Comparison of ENCODE assay signal across 1 cellular context in genomic region chr19:41588497-41589209, GRCh38.
TF ChIP-seq lines count a peak whose summit lies in the region.

No MANE protein-coding gene starts in this region.

TF ChIP-seq in HepG2, 621 proteins besides CTCF, POLR2A, EP300 and RAD21 (continued from another document and continues in another):
- TF ChIP-seq GABPA (IDR thresholded peaks at IDR 0.05; ENCODE audit: low read depth, low read length) (no peak), GABPA (CRISPR knock-in tag; IDR thresholded peaks at IDR 0.05; ENCODE audit: low read depth) (no peak), SAP130 (CRISPR knock-in tag; IDR thresholded peaks at IDR 0.05; ENCODE audit: low read depth) (no peak), CCAR2 (optimal IDR thresholded peaks at IDR 0.05; ENCODE audit: low read depth, low read length) (no peak), RCOR2 (CRISPR knock-in tag; IDR thresholded peaks at IDR 0.05) (no peak), ZBTB49 (CRISPR knock-in tag; IDR thresholded peaks at IDR 0.05; ENCODE audit: borderline replicate concordance) (no peak), ZNF232 (CRISPR knock-in tag; IDR thresholded peaks at IDR 0.05; ENCODE audit: borderline replicate concordance) (peak; percentile 26; the same call in 1 of the 2 replicates), KAT7 (CRISPR knock-in tag; IDR thresholded peaks at IDR 0.05; ENCODE audit: borderline replicate concordance) (no peak), IRF1 (CRISPR knock-in tag; IDR thresholded peaks at IDR 0.05; ENCODE audit: low read depth) (no peak), STAT6 (CRISPR knock-in tag; IDR thresholded peaks at IDR 0.05; ENCODE audit: borderline replicate concordance) (no peak), NCOA2 (CRISPR knock-in tag; IDR thresholded peaks at IDR 0.05) (0 out of 2 replicates have a peak, but pooled peaks have one; percentile 34), ZNF629 (CRISPR knock-in tag; conservative IDR thresholded peaks at IDR 0.05) (no peak), ZNF296 (CRISPR knock-in tag; conservative IDR thresholded peaks at IDR 0.05) (no peak), RARA (CRISPR knock-in tag; IDR thresholded peaks at IDR 0.05) (peak; percentile 36; the same call in 1 of the 2 replicates), ZNF883 (CRISPR knock-in tag; IDR thresholded peaks at IDR 0.05; ENCODE audit: not compliant biosample characterization) (no peak), RFX1 (IDR thresholded peaks at IDR 0.05) (no peak), ZNF503 (CRISPR knock-in tag; IDR thresholded peaks at IDR 0.05) (no peak), ELF1 (CRISPR knock-in tag; IDR thresholded peaks at IDR 0.05) (no peak), NRL (CRISPR knock-in tag; IDR thresholded peaks at IDR 0.05; ENCODE audit: borderline replicate concordance) (no peak), ZNF329 (CRISPR knock-in tag; IDR thresholded peaks at IDR 0.05; ENCODE audit: low read depth) (no peak), ZBTB8A (CRISPR knock-in tag; IDR thresholded peaks at IDR 0.05; ENCODE audit: borderline replicate concordance, low read depth) (no peak), HOMEZ (CRISPR knock-in tag; IDR thresholded peaks at IDR 0.05; ENCODE audit: low read depth) (no peak), MNT (IDR thresholded peaks at IDR 0.05) (no peak), MXI1 (IDR thresholded peaks at IDR 0.05; ENCODE audit: borderline replicate concordance, low read depth, low read length) (no peak), DMAP1 (CRISPR knock-in tag; IDR thresholded peaks at IDR 0.05) (no peak), GLI4 (CRISPR knock-in tag; IDR thresholded peaks at IDR 0.05; ENCODE audit: borderline replicate concordance) (no peak), FOXA1 (IDR thresholded peaks at IDR 0.05) (no peak), FOXA1 (CRISPR knock-in tag; IDR thresholded peaks at IDR 0.05) (no peak), RARG (CRISPR knock-in tag; IDR thresholded peaks at IDR 0.05; ENCODE audit: low read depth) (no peak), ZBTB46 (CRISPR knock-in tag; IDR thresholded peaks at IDR 0.05; ENCODE audit: borderline replicate concordance) (no peak), TBL1XR1 (IDR thresholded peaks at IDR 0.05; ENCODE audit: borderline replicate concordance, low read length, partially characterized antibody) (no peak), THYN1 (CRISPR knock-in tag; IDR thresholded peaks at IDR 0.05; ENCODE audit: borderline replicate concordance, low read depth) (no peak), MLX (CRISPR knock-in tag; IDR thresholded peaks at IDR 0.05) (no peak), BRD4 (CRISPR knock-in tag; IDR thresholded peaks at IDR 0.05) (no peak), ZNF619 (CRISPR knock-in tag; IDR thresholded peaks at IDR 0.05) (no peak), JUNB (CRISPR knock-in tag; IDR thresholded peaks at IDR 0.05; ENCODE audit: borderline replicate concordance) (no peak), EZH2 (conservative IDR thresholded peaks at IDR 0.05; ENCODE audit: low read depth, low read length) (no peak), PAF1 (CRISPR knock-in tag; IDR thresholded peaks at IDR 0.05) (no peak), AGO2 (optimal IDR thresholded peaks at IDR 0.05; ENCODE audit: low read depth, low read length) (no peak), YY1 (IDR thresholded peaks at IDR 0.05; ENCODE audit: insufficient read depth, insufficient replicate concordance, low read depth, low read length) (no peak), HMG20B (CRISPR knock-in tag; conservative IDR thresholded peaks at IDR 0.05) (no peak), ELF4 (CRISPR knock-in tag; IDR thresholded peaks at IDR 0.05; ENCODE audit: borderline replicate concordance) (no peak), TRAFD1 (CRISPR knock-in tag; IDR thresholded peaks at IDR 0.05; ENCODE audit: borderline replicate concordance) (no peak), FOXC1 (CRISPR knock-in tag; IDR thresholded peaks at IDR 0.05; ENCODE audit: borderline replicate concordance) (no peak), ZZZ3 (CRISPR knock-in tag; IDR thresholded peaks at IDR 0.05; ENCODE audit: borderline replicate concordance) (no peak), ZSCAN31 (CRISPR knock-in tag; IDR thresholded peaks at IDR 0.05; ENCODE audit: low read depth) (no peak), TARDBP (CRISPR knock-in tag; IDR thresholded peaks at IDR 0.05) (no peak), KDM4B (CRISPR knock-in tag; IDR thresholded peaks at IDR 0.05) (no peak), ZNF275 (CRISPR knock-in tag; IDR thresholded peaks at IDR 0.05; ENCODE audit: borderline replicate concordance) (no peak), SP5 (CRISPR knock-in tag; IDR thresholded peaks at IDR 0.05; ENCODE audit: borderline replicate concordance, low read depth) (no peak), ZNF30 (CRISPR knock-in tag; IDR thresholded peaks at IDR 0.05) (no peak)
